Comparison of ENCODE assay signal across 8 cellular contexts in the genomic region with DNA sequence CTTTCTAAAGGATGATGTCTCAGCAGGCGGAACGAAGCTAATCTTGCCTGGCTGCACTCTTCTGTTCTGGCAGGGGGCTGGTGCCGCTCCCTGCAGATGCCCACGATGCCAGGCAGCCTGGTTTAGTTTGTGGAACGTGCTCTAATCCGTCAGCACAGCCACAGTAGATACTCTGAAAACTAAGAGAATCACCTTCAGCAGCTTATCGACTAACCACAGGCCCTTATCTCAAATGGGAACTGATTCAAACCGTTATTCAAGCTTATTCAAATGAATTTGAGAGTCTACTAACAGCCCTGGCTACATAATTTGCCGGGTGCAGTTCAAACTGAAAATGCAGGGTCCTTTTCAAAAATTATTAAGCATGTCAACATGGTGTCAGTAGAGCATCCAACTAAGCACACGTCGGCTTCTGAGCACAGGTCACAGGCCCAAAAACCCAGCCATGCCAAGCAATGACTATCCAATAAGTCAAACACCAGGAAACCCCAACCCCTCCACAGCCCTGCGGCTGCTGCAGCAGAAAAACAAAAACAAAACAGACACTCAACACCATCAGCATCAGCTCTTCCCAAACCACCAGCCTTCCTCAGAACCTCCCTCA.
DNase-seq lines count a peak whose midpoint lies in the region; ATAC-seq and TF ChIP-seq lines count a peak whose summit lies in the region.

No MANE protein-coding gene starts in this region.

- peaks cover 46% of the 10 kb centered on the region for H3K4me1 ChIP-seq in CD4-positive, CD25-positive, alpha-beta regulatory T cell (ENCODE audit: control insufficient read depth, insufficient read depth, low read length, poor library complexity, severe bottlenecking)
- peaks cover 16 to 22% (median 21%) of the 10 kb centered on the region in 3 donors for H3K4me1 ChIP-seq in skeletal muscle tissue (ENCODE audit: control insufficient read depth in 3 of 3, insufficient read depth in 3 of 3, low read length in 3 of 3)

- H3K4me3 ChIP-seq in CD4-positive, CD25-positive, alpha-beta regulatory T cell (ENCODE audit: low read depth, low read length): peak overlapping the region; percentile 78
- H3K4me3 ChIP-seq in skeletal muscle tissue (ENCODE audit: low read length in 3 of 3): peak overlapping the region; percentile 56 to 75 (median 70)

- H3K36me3 Mint-ChIP-seq in CD4-positive, CD25-positive, alpha-beta regulatory T cell: no peaks in the 10 kb centered on the region
- H3K36me3 Mint-ChIP-seq in activated CD8-positive, alpha-beta T cell treated with anti-CD3 and anti-CD28 coated beads for 36 hours (ENCODE audit: low read depth): no peaks in the 10 kb centered on the region

- peaks cover 20 to 62% (median 37%) of the 10 kb centered on the region in 4 donors for H3K4me1 Mint-ChIP-seq in CD4-positive, CD25-positive, alpha-beta regulatory T cell
- H3K4me1 Mint-ChIP-seq in activated CD8-positive, alpha-beta T cell treated with anti-CD3 and anti-CD28 coated beads for 36 hours (ENCODE audit: low read depth): peaks cover 19% of the 10 kb centered on the region

- H3K4me3 Mint-ChIP-seq in CD4-positive, CD25-positive, alpha-beta regulatory T cell: peak overlapping the region; percentile 86 to 93 (median 89)
- peak overlapping the region; percentile 46 for H3K4me3 Mint-ChIP-seq in activated CD8-positive, alpha-beta T cell treated with anti-CD3 and anti-CD28 coated beads for 36 hours

- peak; percentile 35 to 50 for ATAC-seq in CD4-positive, CD25-positive, alpha-beta regulatory T cell (ENCODE audit: low read depth in 2 of 2)
- ATAC-seq in HG02798 (IDR thresholded peaks at IDR 0.05; ENCODE audit: poor library complexity, unreplicated experiment): peak; percentile 45
- ATAC-seq in activated CD8-positive, alpha-beta T cell treated with anti-CD3 and anti-CD28 coated beads for 36 hours: no peak
- peak in 1 of 2 donors; percentile 4 for ATAC-seq in left cardiac atrium

- TF ChIP-seq CTCF in activated CD8-positive, alpha-beta T cell treated with anti-CD3 and anti-CD28 coated beads for 36 hours (IDR thresholded peaks at IDR 0.05): no peak

- no peaks in the 10 kb centered on the region for H3K9me3 ChIP-seq in CD4-positive, CD25-positive, alpha-beta regulatory T cell (ENCODE audit: control insufficient read depth in 2 of 2, low read length in 2 of 2)
- H3K9me3 ChIP-seq in skeletal muscle tissue (ENCODE audit: control insufficient read depth in 3 of 3, low read length in 3 of 3): no peaks in the 10 kb centered on the region

- H3K27ac Mint-ChIP-seq in CD4-positive, CD25-positive, alpha-beta regulatory T cell: peak overlapping the region; percentile 87 to 98 (median 89)
- peak overlapping the region; percentile 70 for H3K27ac Mint-ChIP-seq in activated CD8-positive, alpha-beta T cell treated with anti-CD3 and anti-CD28 coated beads for 36 hours

- POLR2A ChIA-PET in activated CD8-positive, alpha-beta T cell treated with anti-CD3 and anti-CD28 coated beads for 36 hours (lab: Charles Lee): interaction anchor here (1.2 kb wide), 1 partner anchor 10 kb away, joined by 3 read pairs; no protein-coding TSS in a partner anchor

- H3K27ac ChIP-seq in CD4-positive, CD25-positive, alpha-beta regulatory T cell (ENCODE audit: insufficient read depth, low read length, poor library complexity, severe bottlenecking): peak overlapping the region; percentile 85
- H3K27ac ChIP-seq in skeletal muscle tissue (ENCODE audit: low read depth, low read length): peak overlapping the region; percentile 73

- H3K27me3 ChIP-seq in CD4-positive, CD25-positive, alpha-beta regulatory T cell (ENCODE audit: control insufficient read depth, insufficient read depth, low read length): no peaks in the 10 kb centered on the region
- H3K27me3 ChIP-seq in skeletal muscle tissue (ENCODE audit: control insufficient read depth in 3 of 3, insufficient read depth in 3 of 3, low read length in 3 of 3): peaks cover 0 to 9% (median 5%) of the 10 kb centered on the region in 3 donors

- peaks cover 4% of the 10 kb centered on the region for H3K27me3 Mint-ChIP-seq in CD4-positive, CD25-positive, alpha-beta regulatory T cell
- H3K27me3 Mint-ChIP-seq in activated CD8-positive, alpha-beta T cell treated with anti-CD3 and anti-CD28 coated beads for 36 hours: peaks cover 4% of the 10 kb centered on the region

- intact Hi-C loops in activated CD8-positive, alpha-beta T cell treated with anti-CD3 and anti-CD28 coated beads for 36 hours (cut with micrococcal nuclease): no loop called here
- intact Hi-C loops in left cardiac atrium (cut with DNase I): no loop called here

- H3K9me3 Mint-ChIP-seq in CD4-positive, CD25-positive, alpha-beta regulatory T cell: no peaks in the 10 kb centered on the region
- H3K9me3 Mint-ChIP-seq in activated CD8-positive, alpha-beta T cell treated with anti-CD3 and anti-CD28 coated beads for 36 hours: no peaks in the 10 kb centered on the region

- CTCF ChIA-PET in activated CD8-positive, alpha-beta T cell treated with anti-CD3 and anti-CD28 coated beads for 36 hours (lab: Charles Lee): interaction anchor here (1.5 to 2.0 kb wide), 2 partner anchors 8 to 209 kb away, joined by 5 to 11 read pairs; no protein-coding TSS in a partner anchor

- DNase-seq in CD4-positive, CD25-positive, alpha-beta regulatory T cell: peak in 1 of 3 donors; percentile 39
- no peak for DNase-seq in activated CD8-positive, alpha-beta T cell treated with anti-CD3 and anti-CD28 coated beads for 36 hours
- DNase-seq in left cardiac atrium: peak; percentile 35
- DNase-seq in NCI-H446 treated with DMSO at 0.1 percent for 48 hours (lab: John Stamatoyannopoulos, UW): no peak
- no peak for DNase-seq in COLO829 (ENCODE audit: low spot score)
- DNase-seq in A172 (ENCODE audit: low spot score): no peak

- no peaks in the 10 kb centered on the region for H3K36me3 ChIP-seq in CD4-positive, CD25-positive, alpha-beta regulatory T cell (ENCODE audit: control insufficient read depth, insufficient read depth, low read length)
- H3K36me3 ChIP-seq in skeletal muscle tissue (ENCODE audit: control insufficient read depth in 3 of 3, insufficient read depth in 3 of 3, low read length in 3 of 3): no peaks in the 10 kb centered on the region

- H3K9ac ChIP-seq in skeletal muscle tissue (ENCODE audit: low read depth in 1 of 3, low read length in 3 of 3): peak overlapping the region in 1 of 3 donors; percentile 65
